Comparison of ENCODE assay signal across 1 cellular context in genomic region chr14:35819591-35820540, GRCh38.
TF ChIP-seq lines count a peak whose summit lies in the region.

No MANE protein-coding gene starts in this region.

TF ChIP-seq in HepG2, 621 proteins besides CTCF, POLR2A, EP300 and RAD21 (continued from another document and continues in another):
- TF ChIP-seq SMARCC2 (IDR thresholded peaks at IDR 0.05) (no peak), NR3C1 (CRISPR knock-in tag; IDR thresholded peaks at IDR 0.05) (no peak), PRDM4 (CRISPR knock-in tag; IDR thresholded peaks at IDR 0.05; ENCODE audit: borderline replicate concordance) (no peak), FOSL1 (CRISPR knock-in tag; IDR thresholded peaks at IDR 0.05; ENCODE audit: borderline replicate concordance) (0 out of 2 replicates have a peak, but pooled peaks have one; percentile 15), MTERF4 (CRISPR knock-in tag; IDR thresholded peaks at IDR 0.05) (no peak), AGO2 (optimal IDR thresholded peaks at IDR 0.05; ENCODE audit: low read depth, low read length) (no peak), ARID3A (IDR thresholded peaks at IDR 0.05; ENCODE audit: low read depth, low read length) (no peak), ZNF160 (CRISPR knock-in tag; IDR thresholded peaks at IDR 0.05) (no peak), ONECUT2 (CRISPR knock-in tag; IDR thresholded peaks at IDR 0.05) (no peak; the same call in 1 of the 2 replicates), HNRNPH1 (optimal IDR thresholded peaks at IDR 0.05; ENCODE audit: low read depth, low read length) (no peak), ZNF607 (CRISPR knock-in tag; IDR thresholded peaks at IDR 0.05; ENCODE audit: borderline replicate concordance) (no peak), NFYC (CRISPR knock-in tag; IDR thresholded peaks at IDR 0.05) (no peak), MAFK (conservative IDR thresholded peaks at IDR 0.05 in 1 of 2, IDR thresholded peaks at IDR 0.05 in 1 of 2; ENCODE audit: low read length in 2 of 2) (no peak), ZNF253 (CRISPR knock-in tag; IDR thresholded peaks at IDR 0.05; ENCODE audit: borderline replicate concordance) (no peak), ATF7-NPFF (CRISPR knock-in tag; IDR thresholded peaks at IDR 0.05; ENCODE audit: low read depth) (peak; percentile 25; the same call in 1 of the 2 replicates), USF2 (IDR thresholded peaks at IDR 0.05; ENCODE audit: low read depth, low read length) (no peak), USF2 (CRISPR knock-in tag; IDR thresholded peaks at IDR 0.05; ENCODE audit: borderline replicate concordance) (no peak), ZNF747 (CRISPR knock-in tag; IDR thresholded peaks at IDR 0.05; ENCODE audit: borderline replicate concordance) (no peak), ZNF20 (CRISPR knock-in tag; IDR thresholded peaks at IDR 0.05) (no peak), ZNF512 (CRISPR knock-in tag; IDR thresholded peaks at IDR 0.05) (no peak), ZNF576 (CRISPR knock-in tag; IDR thresholded peaks at IDR 0.05) (no peak), ZBTB37 (CRISPR knock-in tag; IDR thresholded peaks at IDR 0.05) (no peak), ARID4A (CRISPR knock-in tag; IDR thresholded peaks at IDR 0.05; ENCODE audit: borderline replicate concordance) (no peak), SNAPC4 (CRISPR knock-in tag; IDR thresholded peaks at IDR 0.05) (0 out of 2 replicates have a peak, but pooled peaks have one; percentile 49), REST (IDR thresholded peaks at IDR 0.05; ENCODE audit: borderline replicate concordance in 1 of 2, low read depth in 1 of 2, low read length in 2 of 2) (no peak), NR2F2 (IDR thresholded peaks at IDR 0.05; ENCODE audit: borderline replicate concordance, low read depth) (no peak), NCOR1 (IDR thresholded peaks at IDR 0.05; ENCODE audit: borderline replicate concordance, low read length) (no peak), MYC (CRISPR knock-in tag; IDR thresholded peaks at IDR 0.05; ENCODE audit: borderline replicate concordance) (0 out of 2 replicates have a peak, but pooled peaks have one; percentile 44), ZNF766 (CRISPR knock-in tag; IDR thresholded peaks at IDR 0.05; ENCODE audit: borderline replicate concordance) (no peak)
